10 cellular contexts compared by ENCODE assay signal in the genomic region with DNA sequence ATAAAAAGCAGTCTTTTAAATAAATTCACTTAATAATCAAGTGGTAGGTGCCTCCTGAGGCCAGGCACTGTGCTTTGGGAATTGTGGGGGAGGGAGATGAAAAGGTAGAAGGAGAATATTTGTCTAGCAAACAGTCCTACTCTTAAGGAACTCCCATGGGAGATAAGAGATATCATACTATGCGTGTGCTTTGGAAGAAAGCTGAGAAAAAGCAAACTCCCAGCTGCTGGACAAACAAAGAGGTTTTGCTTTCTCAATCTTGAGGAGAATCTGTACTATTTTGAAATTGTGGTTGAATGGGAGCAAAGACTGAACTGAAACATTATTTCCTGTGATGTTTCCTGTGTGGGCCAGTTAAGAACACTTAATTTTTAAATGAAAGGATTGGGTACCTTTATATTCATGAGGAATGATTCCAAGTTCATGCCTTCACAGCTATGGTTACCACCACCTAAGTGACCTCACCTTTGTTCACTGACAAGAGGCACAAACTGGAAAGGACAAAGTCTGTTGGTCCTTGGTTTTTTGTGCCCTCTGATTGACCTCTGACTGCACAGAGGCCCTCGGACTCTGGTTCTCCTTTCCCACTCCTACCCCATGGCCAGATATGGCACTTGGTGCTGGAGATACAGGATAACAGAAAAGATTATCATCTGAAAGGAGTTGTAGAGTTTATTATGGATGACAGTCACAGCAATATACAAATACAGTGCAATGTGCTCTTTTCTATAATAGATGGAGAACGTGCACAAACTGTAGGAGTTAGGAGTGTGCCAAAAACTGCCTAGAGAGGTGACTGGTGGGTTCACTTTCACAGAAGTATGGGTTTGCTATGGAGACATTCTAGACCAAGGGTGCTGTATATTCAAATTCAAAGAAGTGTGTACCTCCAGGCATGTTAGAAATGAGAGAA. TPM values are rescaled to one million over a fixed set of nuclear protein-coding genes. Genes with fewer than 3 reads are reported as not detected.
DNase-seq lines count a peak whose midpoint lies in the region; ATAC-seq and TF ChIP-seq lines count a peak whose summit lies in the region.
"Had no signal": no experiment of that assay in that cellular context is flagged by ENCODE, and none has a peak within 500 bp of the region (broad histone marks: within the 10 kb centered on the region; RNA-seq: fewer than 3 reads in every experiment).

No MANE protein-coding gene starts in this region.

- H3K4me3 ChIP-seq in GM12875 (ENCODE audit: low read depth, low read length) (peak overlapping the region; percentile 74), mammary epithelial cell (replicated peaks in 1 of 3; ENCODE audit: insufficient read depth in 1 of 3, low read depth in 2 of 3, low read length in 3 of 3) (no peak overlapping the region), skin epidermis (peak overlapping the region; percentile 17 to 48 (median 40)), SJCRH30 (no peak overlapping the region)

- peak overlapping the region; percentile 42 for H2AFZ ChIP-seq in mammary epithelial cell (ENCODE audit: low read depth, low read length)

- no peaks in the 10 kb centered on the region for H3K36me3 ChIP-seq in mammary epithelial cell (ENCODE audit: insufficient read depth, low read length)
- no peaks in the 10 kb centered on the region for H3K36me3 ChIP-seq in SJCRH30

- H3K79me2 ChIP-seq in mammary epithelial cell (ENCODE audit: insufficient read depth, low read length), result no peaks in the 10 kb centered on the region

- intact Hi-C loops in mammary epithelial cell (cut with micrococcal nuclease), result no loop called here

- H3K27ac ChIP-seq in mammary epithelial cell (ENCODE audit: insufficient read depth, low read depth, low read length) (no peak overlapping the region), skin epidermis (peak overlapping the region in 17 of 21 experiments; percentile 7 to 96 (median 81)), SJCRH30 (no peak overlapping the region)

- no peak for ATAC-seq in GM21825 (IDR thresholded peaks at IDR 0.05; ENCODE audit: unreplicated experiment)

- H3K9me3 ChIP-seq in mammary epithelial cell (replicated peaks; ENCODE audit: insufficient read depth, low read length) (no peaks in the 10 kb centered on the region), SJCRH30 (replicated peaks) (no peaks in the 10 kb centered on the region)

- CTCF ChIA-PET in mammary epithelial cell (lab: Charles Lee; ENCODE audit: low non-redundant PET), result no interaction called here

- H3K27me3 ChIP-seq in mammary epithelial cell (ENCODE audit: insufficient read depth, low read length) (no peaks in the 10 kb centered on the region), SJCRH30 (0 out of 2 replicates have a peak, but pooled peaks cover 3% of the 10 kb centered on the region)

- H4K20me1 ChIP-seq in mammary epithelial cell (ENCODE audit: insufficient read depth, low read length), result no peaks in the 10 kb centered on the region

- peak; percentile 48 for DNase-seq in NAMALWA (ENCODE audit: low spot score)
- no peak for DNase-seq in mammary epithelial cell
- no peak for DNase-seq in NCI-H2196 treated with DMSO at 0.1 percent for 48 hours (lab: John Stamatoyannopoulos, UW; ENCODE audit: unreplicated experiment)
- no peak for DNase-seq in SJCRH30
- DNase-seq: HCEC 1CT, NCI-H1092, T1000 had no signal

- H3K4me2 ChIP-seq in mammary epithelial cell (ENCODE audit: insufficient read depth, low read depth, low read length), result no peak overlapping the region

- H3K4me1 ChIP-seq in mammary epithelial cell (ENCODE audit: insufficient read depth, low read length) (no peaks in the 10 kb centered on the region), SJCRH30 (no peaks in the 10 kb centered on the region)

- TF ChIP-seq CTCF in GM12875 (IDR thresholded peaks at IDR 0.05; ENCODE audit: borderline replicate concordance, insufficient read depth, low read depth, low read length), result no peak
- TF ChIP-seq CTCF in mammary epithelial cell (conservative IDR thresholded peaks at IDR 0.05 in 1 of 2, IDR thresholded peaks at IDR 0.05 in 1 of 2; ENCODE audit: extremely low read depth in 1 of 2, insufficient read depth in 1 of 2, low read depth in 1 of 2, low read length in 2 of 2), result no peak

- dilution Hi-C loops in mammary epithelial cell (cut with HindIII; ENCODE audit: low sequenced_read_pairs), result no loop called here

- 47% methylated on average over 3 of the region's 3 CpGs for WGBS in mammary epithelial cell (ENCODE audit: low coverage, missing lambda C conversion rate)

- BruUV-seq in mammary epithelial cell (replicated peaks; lab: Mats Ljungman, UMichigan), result no TSS peak

- in situ Hi-C loops in mammary epithelial cell (cut with MboI; ENCODE audit: low sequenced_read_pairs in 2 of 2), result no loop called here

- H3K9ac ChIP-seq in mammary epithelial cell (ENCODE audit: insufficient read depth, low read length), result no peak overlapping the region

RNA-seq across cellular contexts. Expression of gene CD53, which starts 1.6 kb away (rescaled TPM):
- not detected for total RNA-seq in mammary epithelial cell
- 0.24 TPM for polyA plus RNA-seq in mammary epithelial cell
- polyA minus RNA-seq in mammary epithelial cell, result not detected
- total RNA-seq in SJCRH30 (2014; rRNA removed; shearing (Covaris generic)), result 0.08 and 0.15 TPM in 2 replicates

Comparison
In these comparisons a context has a peak if more than half of its experiments do, and no peak if none do; other contexts are left out.
1. H3K4me3 ChIP-seq: peak in GM12875 (single experiment) and skin epidermis (7 of 7); none in mammary epithelial cell (0 of 3) and SJCRH30 (single experiment).
2. H3K27ac ChIP-seq: peak in skin epidermis (17 of 21); none in mammary epithelial cell (single experiment) and SJCRH30 (single experiment).